1 cellular context compared by ENCODE assay signal in the genomic region with DNA sequence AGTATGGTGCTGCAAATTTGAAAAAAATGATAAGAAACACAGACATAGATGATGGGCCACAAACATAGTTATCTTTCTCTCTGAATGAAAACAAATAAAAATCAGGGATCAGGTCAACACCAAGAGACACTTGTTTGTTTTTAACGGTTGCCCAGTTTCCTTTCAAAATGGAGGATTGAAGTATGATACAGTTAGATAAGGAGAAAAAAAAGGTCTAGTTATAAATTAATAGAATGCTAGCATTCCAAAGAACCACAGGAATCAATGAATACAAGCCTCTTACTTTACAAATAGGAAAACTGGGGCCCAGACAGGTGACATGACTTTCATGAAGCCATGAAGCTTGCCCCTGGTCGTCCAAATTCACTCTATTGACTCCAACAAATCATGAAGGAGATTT.
A peak's percentile ranks its signal among the peaks of the same experiment; 100 is the strongest.
TF ChIP-seq lines count a peak whose summit lies in the region.

No MANE protein-coding gene starts in this region.

TF ChIP-seq in HepG2, 621 proteins besides CTCF, POLR2A, EP300 and RAD21 (continued from another document and continues in another):
- TF ChIP-seq, protein P1, sequence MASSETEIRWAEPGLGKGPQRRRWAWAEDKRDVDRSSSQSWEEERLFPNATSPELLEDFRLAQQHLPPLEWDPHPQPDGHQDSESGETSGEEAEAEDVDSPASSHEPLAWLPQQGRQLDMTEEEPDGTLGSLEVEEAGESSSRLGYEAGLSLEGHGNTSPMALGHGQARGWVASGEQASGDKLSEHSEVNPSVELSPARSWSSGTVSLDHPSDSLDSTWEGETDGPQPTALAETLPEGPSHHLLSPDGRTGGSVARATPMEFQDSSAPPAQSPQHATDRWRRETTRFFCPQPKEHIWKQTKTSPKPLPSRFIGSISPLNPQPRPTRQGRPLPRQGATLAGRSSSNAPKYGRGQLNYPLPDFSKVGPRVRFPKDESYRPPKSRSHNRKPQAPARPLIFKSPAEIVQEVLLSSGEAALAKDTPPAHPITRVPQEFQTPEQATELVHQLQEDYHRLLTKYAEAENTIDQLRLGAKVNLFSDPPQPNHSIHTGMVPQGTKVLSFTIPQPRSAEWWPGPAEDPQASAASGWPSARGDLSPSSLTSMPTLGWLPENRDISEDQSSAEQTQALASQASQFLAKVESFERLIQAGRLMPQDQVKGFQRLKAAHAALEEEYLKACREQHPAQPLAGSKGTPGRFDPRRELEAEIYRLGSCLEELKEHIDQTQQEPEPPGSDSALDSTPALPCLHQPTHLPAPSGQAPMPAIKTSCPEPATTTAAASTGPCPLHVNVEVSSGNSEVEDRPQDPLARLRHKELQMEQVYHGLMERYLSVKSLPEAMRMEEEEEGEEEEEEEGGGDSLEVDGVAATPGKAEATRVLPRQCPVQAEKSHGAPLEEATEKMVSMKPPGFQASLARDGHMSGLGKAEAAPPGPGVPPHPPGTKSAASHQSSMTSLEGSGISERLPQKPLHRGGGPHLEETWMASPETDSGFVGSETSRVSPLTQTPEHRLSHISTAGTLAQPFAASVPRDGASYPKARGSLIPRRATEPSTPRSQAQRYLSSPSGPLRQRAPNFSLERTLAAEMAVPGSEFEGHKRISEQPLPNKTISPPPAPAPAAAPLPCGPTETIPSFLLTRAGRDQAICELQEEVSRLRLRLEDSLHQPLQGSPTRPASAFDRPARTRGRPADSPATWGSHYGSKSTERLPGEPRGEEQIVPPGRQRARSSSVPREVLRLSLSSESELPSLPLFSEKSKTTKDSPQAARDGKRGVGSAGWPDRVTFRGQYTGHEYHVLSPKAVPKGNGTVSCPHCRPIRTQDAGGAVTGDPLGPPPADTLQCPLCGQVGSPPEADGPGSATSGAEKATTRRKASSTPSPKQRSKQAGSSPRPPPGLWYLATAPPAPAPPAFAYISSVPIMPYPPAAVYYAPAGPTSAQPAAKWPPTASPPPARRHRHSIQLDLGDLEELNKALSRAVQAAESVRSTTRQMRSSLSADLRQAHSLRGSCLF (CRISPR knock-in tag; IDR thresholded peaks at IDR 0.05; ENCODE audit: borderline replicate concordance) = no peak
- TF ChIP-seq SSRP1 (CRISPR knock-in tag; IDR thresholded peaks at IDR 0.05) (no peak), GATA4 (IDR thresholded peaks at IDR 0.05; ENCODE audit: borderline replicate concordance, low read depth) (no peak), ZNF205 (CRISPR knock-in tag; IDR thresholded peaks at IDR 0.05) (no peak), HHEX (CRISPR knock-in tag; IDR thresholded peaks at IDR 0.05) (no peak), NFIB (CRISPR knock-in tag; IDR thresholded peaks at IDR 0.05; ENCODE audit: borderline replicate concordance) (no peak), EHMT2 (IDR thresholded peaks at IDR 0.05; ENCODE audit: borderline replicate concordance, low read depth, low read length) (0 out of 2 replicates have a peak, but pooled peaks have one; percentile 24), ZNF282 (IDR thresholded peaks at IDR 0.05; ENCODE audit: partially characterized antibody) (no peak), ZNF549 (CRISPR knock-in tag; IDR thresholded peaks at IDR 0.05) (no peak), NFATC3 (CRISPR knock-in tag; IDR thresholded peaks at IDR 0.05) (no peak), ZFP62 (CRISPR knock-in tag; IDR thresholded peaks at IDR 0.05) (no peak), ZSCAN30 (CRISPR knock-in tag; IDR thresholded peaks at IDR 0.05) (no peak), ZFY (CRISPR knock-in tag; IDR thresholded peaks at IDR 0.05) (no peak), NCOA2 (CRISPR knock-in tag; IDR thresholded peaks at IDR 0.05) (peak; percentile 35; the same call in 1 of the 2 replicates), ISL2 (CRISPR knock-in tag; IDR thresholded peaks at IDR 0.05) (no peak; the same call in 1 of the 2 replicates), FOXC1 (CRISPR knock-in tag; IDR thresholded peaks at IDR 0.05; ENCODE audit: borderline replicate concordance) (no peak), SPEN (CRISPR knock-in tag; IDR thresholded peaks at IDR 0.05; ENCODE audit: low read depth) (no peak), ATF1 (CRISPR knock-in tag; IDR thresholded peaks at IDR 0.05) (no peak), ZNF644 (CRISPR knock-in tag; IDR thresholded peaks at IDR 0.05; ENCODE audit: low read depth) (peak; percentile 48; the same call in 1 of the 2 replicates), ZC3H4 (CRISPR knock-in tag; IDR thresholded peaks at IDR 0.05; ENCODE audit: borderline replicate concordance) (no peak), SUZ12 (IDR thresholded peaks at IDR 0.05; ENCODE audit: low read depth, low read length) (no peak), ZNF724P (CRISPR knock-in tag; IDR thresholded peaks at IDR 0.05; ENCODE audit: borderline replicate concordance) (no peak), ZNF501 (CRISPR knock-in tag; IDR thresholded peaks at IDR 0.05) (no peak)
- TF ChIP-seq, protein P2, sequence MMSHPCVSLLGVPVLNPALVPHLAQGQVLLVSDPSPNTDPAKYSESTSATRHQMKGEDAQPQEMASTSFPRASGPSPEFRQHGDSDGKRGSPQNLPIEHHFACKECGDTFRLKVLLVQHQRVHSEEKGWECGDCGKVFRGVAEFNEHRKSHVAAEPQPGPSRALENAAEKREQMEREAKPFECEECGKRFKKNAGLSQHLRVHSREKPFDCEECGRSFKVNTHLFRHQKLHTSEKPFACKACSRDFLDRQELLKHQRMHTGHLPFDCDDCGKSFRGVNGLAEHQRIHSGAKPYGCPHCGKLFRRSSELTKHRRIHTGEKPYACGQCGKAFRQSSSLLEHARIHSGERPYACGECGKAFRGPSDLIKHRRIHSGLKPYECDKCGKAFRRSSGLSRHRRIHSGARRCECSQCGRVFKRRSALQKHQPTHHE (CRISPR knock-in tag; IDR thresholded peaks at IDR 0.05; ENCODE audit: borderline replicate concordance) = no peak
- TF ChIP-seq, protein P3, sequence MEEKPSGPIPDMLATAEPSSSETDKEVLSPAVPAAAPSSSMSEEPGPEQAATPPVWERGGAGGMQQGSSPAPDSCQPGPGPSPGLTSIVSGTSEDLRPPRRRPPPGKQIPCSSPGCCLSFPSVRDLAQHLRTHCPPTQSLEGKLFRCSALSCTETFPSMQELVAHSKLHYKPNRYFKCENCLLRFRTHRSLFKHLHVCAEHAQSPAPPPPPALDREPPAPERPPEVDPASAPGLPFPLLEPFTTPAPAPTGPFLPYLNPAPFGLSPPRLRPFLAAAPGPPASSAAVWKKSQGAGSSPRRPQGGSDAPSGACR (CRISPR knock-in tag; IDR thresholded peaks at IDR 0.05) = no peak
- TF ChIP-seq, protein P4, sequence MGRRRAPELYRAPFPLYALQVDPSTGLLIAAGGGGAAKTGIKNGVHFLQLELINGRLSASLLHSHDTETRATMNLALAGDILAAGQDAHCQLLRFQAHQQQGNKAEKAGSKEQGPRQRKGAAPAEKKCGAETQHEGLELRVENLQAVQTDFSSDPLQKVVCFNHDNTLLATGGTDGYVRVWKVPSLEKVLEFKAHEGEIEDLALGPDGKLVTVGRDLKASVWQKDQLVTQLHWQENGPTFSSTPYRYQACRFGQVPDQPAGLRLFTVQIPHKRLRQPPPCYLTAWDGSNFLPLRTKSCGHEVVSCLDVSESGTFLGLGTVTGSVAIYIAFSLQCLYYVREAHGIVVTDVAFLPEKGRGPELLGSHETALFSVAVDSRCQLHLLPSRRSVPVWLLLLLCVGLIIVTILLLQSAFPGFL (CRISPR knock-in tag; IDR thresholded peaks at IDR 0.05) = no peak
- TF ChIP-seq, protein P5, sequence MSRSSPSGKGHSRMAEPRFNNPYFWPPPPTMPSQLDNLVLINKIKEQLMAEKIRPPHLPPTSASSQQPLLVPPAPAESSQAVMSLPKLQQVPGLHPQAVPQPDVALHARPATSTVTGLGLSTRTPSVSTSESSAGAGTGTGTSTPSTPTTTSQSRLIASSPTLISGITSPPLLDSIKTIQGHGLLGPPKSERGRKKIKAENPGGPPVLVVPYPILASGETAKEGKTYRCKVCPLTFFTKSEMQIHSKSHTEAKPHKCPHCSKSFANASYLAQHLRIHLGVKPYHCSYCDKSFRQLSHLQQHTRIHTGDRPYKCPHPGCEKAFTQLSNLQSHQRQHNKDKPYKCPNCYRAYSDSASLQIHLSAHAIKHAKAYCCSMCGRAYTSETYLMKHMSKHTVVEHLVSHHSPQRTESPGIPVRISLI (CRISPR knock-in tag; IDR thresholded peaks at IDR 0.05; ENCODE audit: borderline replicate concordance) = peak; percentile 51; the same call in 1 of the 2 replicates
- TF ChIP-seq, protein P6, sequence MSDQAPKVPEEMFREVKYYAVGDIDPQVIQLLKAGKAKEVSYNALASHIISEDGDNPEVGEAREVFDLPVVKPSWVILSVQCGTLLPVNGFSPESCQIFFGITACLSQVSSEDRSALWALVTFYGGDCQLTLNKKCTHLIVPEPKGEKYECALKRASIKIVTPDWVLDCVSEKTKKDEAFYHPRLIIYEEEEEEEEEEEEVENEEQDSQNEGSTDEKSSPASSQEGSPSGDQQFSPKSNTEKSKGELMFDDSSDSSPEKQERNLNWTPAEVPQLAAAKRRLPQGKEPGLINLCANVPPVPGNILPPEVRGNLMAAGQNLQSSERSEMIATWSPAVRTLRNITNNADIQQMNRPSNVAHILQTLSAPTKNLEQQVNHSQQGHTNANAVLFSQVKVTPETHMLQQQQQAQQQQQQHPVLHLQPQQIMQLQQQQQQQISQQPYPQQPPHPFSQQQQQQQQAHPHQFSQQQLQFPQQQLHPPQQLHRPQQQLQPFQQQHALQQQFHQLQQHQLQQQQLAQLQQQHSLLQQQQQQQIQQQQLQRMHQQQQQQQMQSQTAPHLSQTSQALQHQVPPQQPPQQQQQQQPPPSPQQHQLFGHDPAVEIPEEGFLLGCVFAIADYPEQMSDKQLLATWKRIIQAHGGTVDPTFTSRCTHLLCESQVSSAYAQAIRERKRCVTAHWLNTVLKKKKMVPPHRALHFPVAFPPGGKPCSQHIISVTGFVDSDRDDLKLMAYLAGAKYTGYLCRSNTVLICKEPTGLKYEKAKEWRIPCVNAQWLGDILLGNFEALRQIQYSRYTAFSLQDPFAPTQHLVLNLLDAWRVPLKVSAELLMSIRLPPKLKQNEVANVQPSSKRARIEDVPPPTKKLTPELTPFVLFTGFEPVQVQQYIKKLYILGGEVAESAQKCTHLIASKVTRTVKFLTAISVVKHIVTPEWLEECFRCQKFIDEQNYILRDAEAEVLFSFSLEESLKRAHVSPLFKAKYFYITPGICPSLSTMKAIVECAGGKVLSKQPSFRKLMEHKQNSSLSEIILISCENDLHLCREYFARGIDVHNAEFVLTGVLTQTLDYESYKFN (CRISPR knock-in tag; conservative IDR thresholded peaks at IDR 0.05) = 0 out of 2 replicates have a peak, but pooled peaks have one; percentile 15
- TF ChIP-seq, protein P7, sequence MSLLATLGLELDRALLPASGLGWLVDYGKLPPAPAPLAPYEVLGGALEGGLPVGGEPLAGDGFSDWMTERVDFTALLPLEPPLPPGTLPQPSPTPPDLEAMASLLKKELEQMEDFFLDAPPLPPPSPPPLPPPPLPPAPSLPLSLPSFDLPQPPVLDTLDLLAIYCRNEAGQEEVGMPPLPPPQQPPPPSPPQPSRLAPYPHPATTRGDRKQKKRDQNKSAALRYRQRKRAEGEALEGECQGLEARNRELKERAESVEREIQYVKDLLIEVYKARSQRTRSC (CRISPR knock-in tag; IDR thresholded peaks at IDR 0.05; ENCODE audit: low read depth) = no peak
- TF ChIP-seq, protein P8, sequence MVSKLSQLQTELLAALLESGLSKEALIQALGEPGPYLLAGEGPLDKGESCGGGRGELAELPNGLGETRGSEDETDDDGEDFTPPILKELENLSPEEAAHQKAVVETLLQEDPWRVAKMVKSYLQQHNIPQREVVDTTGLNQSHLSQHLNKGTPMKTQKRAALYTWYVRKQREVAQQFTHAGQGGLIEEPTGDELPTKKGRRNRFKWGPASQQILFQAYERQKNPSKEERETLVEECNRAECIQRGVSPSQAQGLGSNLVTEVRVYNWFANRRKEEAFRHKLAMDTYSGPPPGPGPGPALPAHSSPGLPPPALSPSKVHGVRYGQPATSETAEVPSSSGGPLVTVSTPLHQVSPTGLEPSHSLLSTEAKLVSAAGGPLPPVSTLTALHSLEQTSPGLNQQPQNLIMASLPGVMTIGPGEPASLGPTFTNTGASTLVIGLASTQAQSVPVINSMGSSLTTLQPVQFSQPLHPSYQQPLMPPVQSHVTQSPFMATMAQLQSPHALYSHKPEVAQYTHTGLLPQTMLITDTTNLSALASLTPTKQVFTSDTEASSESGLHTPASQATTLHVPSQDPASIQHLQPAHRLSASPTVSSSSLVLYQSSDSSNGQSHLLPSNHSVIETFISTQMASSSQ (IDR thresholded peaks at IDR 0.05; ENCODE audit: low read depth) = peak; percentile 55; the same call in 1 of the 2 replicates
- TF ChIP-seq, protein P8 (CRISPR knock-in tag; IDR thresholded peaks at IDR 0.05; ENCODE audit: borderline replicate concordance) = peak; percentile 45; the same call in 1 of the 2 replicates
- TF ChIP-seq, protein P9, sequence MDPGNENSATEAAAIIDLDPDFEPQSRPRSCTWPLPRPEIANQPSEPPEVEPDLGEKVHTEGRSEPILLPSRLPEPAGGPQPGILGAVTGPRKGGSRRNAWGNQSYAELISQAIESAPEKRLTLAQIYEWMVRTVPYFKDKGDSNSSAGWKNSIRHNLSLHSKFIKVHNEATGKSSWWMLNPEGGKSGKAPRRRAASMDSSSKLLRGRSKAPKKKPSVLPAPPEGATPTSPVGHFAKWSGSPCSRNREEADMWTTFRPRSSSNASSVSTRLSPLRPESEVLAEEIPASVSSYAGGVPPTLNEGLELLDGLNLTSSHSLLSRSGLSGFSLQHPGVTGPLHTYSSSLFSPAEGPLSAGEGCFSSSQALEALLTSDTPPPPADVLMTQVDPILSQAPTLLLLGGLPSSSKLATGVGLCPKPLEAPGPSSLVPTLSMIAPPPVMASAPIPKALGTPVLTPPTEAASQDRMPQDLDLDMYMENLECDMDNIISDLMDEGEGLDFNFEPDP (CRISPR knock-in tag; conservative IDR thresholded peaks at IDR 0.05) = no peak
- TF ChIP-seq, protein P10, sequence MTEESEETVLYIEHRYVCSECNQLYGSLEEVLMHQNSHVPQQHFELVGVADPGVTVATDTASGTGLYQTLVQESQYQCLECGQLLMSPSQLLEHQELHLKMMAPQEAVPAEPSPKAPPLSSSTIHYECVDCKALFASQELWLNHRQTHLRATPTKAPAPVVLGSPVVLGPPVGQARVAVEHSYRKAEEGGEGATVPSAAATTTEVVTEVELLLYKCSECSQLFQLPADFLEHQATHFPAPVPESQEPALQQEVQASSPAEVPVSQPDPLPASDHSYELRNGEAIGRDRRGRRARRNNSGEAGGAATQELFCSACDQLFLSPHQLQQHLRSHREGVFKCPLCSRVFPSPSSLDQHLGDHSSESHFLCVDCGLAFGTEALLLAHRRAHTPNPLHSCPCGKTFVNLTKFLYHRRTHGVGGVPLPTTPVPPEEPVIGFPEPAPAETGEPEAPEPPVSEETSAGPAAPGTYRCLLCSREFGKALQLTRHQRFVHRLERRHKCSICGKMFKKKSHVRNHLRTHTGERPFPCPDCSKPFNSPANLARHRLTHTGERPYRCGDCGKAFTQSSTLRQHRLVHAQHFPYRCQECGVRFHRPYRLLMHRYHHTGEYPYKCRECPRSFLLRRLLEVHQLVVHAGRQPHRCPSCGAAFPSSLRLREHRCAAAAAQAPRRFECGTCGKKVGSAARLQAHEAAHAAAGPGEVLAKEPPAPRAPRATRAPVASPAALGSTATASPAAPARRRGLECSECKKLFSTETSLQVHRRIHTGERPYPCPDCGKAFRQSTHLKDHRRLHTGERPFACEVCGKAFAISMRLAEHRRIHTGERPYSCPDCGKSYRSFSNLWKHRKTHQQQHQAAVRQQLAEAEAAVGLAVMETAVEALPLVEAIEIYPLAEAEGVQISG (CRISPR knock-in tag; IDR thresholded peaks at IDR 0.05) = no peak
